ENCODE assay signal across 22 cellular contexts in genomic region chr1:147264158-147264768, GRCh38. TPM values are rescaled to one million over a fixed set of nuclear protein-coding genes. Genes with fewer than 3 reads are reported as not detected.
DNase-seq lines count a peak whose midpoint lies in the region; ATAC-seq and TF ChIP-seq lines count a peak whose summit lies in the region.
"Had no signal": no experiment of that assay in that cellular context is flagged by ENCODE, and none has a peak within 500 bp of the region (broad histone marks: within the 10 kb centered on the region; RNA-seq: fewer than 3 reads in every experiment).

No MANE protein-coding gene starts in this region.

- H3K27ac ChIP-seq in A673 (ENCODE audit: low read depth, low read length, poor library complexity, severe bottlenecking): no peak overlapping the region
- H3K27ac ChIP-seq: C4-2B, esophagus muscularis mucosa, suprapubic skin had no signal

- no TSS peak for BruUV-seq in A673 (replicated peaks; lab: Mats Ljungman, UMichigan)

- no peak overlapping the region for H3K9ac ChIP-seq in adipocyte (ENCODE audit: low read length)

- intact Hi-C loops in A673 (cut with micrococcal nuclease; ENCODE audit: unreplicated experiment): no loop called here

- H3K4me3 ChIP-seq in adipocyte (ENCODE audit: low read length) (no peak overlapping the region), skeletal muscle cell (ENCODE audit: low read depth, low read length) (no peak overlapping the region), A673 (ENCODE audit: low read depth, low read length, poor library complexity, severe bottlenecking) (no peak overlapping the region)
- H3K4me3 ChIP-seq: esophagus muscularis mucosa, smooth muscle cell, suprapubic skin had no signal

- POLR2A ChIA-PET in A673 (lab: Charles Lee; ENCODE audit: low non-redundant PET): no interaction called here

- ATAC-seq in GM21526 (IDR thresholded peaks at IDR 0.05; ENCODE audit: low FRiP score, unreplicated experiment): no peak
- ATAC-seq: activated CD8-positive, alpha-beta T cell treated with anti-CD3 and anti-CD28 coated beads for 36 hours; naive thymus-derived CD8-positive, alpha-beta T cell had no signal

- TF ChIP-seq CTCF in A673 (conservative IDR thresholded peaks at IDR 0.05; ENCODE audit: low read depth, low read length): no peak

- DNase-seq in HCEC 1CT (peak; percentile 85), adipocyte (ENCODE audit: low read depth) (peak; percentile 64), fibroblast of gingiva (ENCODE audit: low read depth) (peak; percentile 53), skeletal muscle cell (ENCODE audit: low read depth) (peak; percentile 49), A673 (ENCODE audit: low spot score) (no peak), cortex of kidney (lab: John Stamatoyannopoulos, UW) (no peak)
- DNase-seq: activated B cell treated with CpG ODN at 0.5 μM for 24 hours; activated CD8-positive, alpha-beta T cell treated with anti-CD3 and anti-CD28 coated beads for 36 hours; activated naive CD4-positive, alpha-beta T cell treated with anti-CD3 and anti-CD28 coated beads for 36 hours; activated T-cell treated with anti-CD3 and anti-CD28 coated beads, Interleukin-2, amount 50 U/mL, for 24 hours; hypothalamus; mesendoderm; naive thymus-derived CD8-positive, alpha-beta T cell; NCI-H2081; NCI-H524; SHP77 treated with DMSO at 0.1 percent for 48 hours; stimulated activated CD4-positive, alpha-beta T cell treated with anti-CD3 and anti-CD28 coated beads, Interleukin-4, amount 100 ng/mL, for 4 hours had no signal

- CTCF ChIA-PET in A673 (lab: Charles Lee): no interaction called here

- H3K27me3 ChIP-seq in adipocyte (replicated peaks; ENCODE audit: control insufficient read depth, insufficient read depth, low read length) (no peaks in the 10 kb centered on the region), A673 (replicated peaks; ENCODE audit: insufficient read depth, low read depth, low read length, poor library complexity) (no peaks in the 10 kb centered on the region)
- H3K27me3 ChIP-seq: esophagus muscularis mucosa, suprapubic skin had no signal

- H3K4me1 ChIP-seq in adipocyte (ENCODE audit: control insufficient read depth, insufficient read depth, low read length) (peaks cover 23% of the 10 kb centered on the region), A673 (ENCODE audit: insufficient read depth, low read length, poor library complexity, severe bottlenecking) (no peaks in the 10 kb centered on the region)
- H3K4me1 ChIP-seq: esophagus muscularis mucosa, suprapubic skin had no signal

- H3K9me3 ChIP-seq in adipocyte (ENCODE audit: control insufficient read depth, low read length) (no peaks in the 10 kb centered on the region), A673 (ENCODE audit: low read depth, low read length, poor library complexity, severe bottlenecking) (no peaks in the 10 kb centered on the region)
- H3K9me3 ChIP-seq: esophagus muscularis mucosa, suprapubic skin had no signal

- H3K36me3 ChIP-seq in adipocyte (ENCODE audit: control insufficient read depth, insufficient read depth, low read length, severe bottlenecking) (peaks cover 59% of the 10 kb centered on the region), A673 (ENCODE audit: insufficient read depth, low read length, poor library complexity, severe bottlenecking) (peaks cover 61% of the 10 kb centered on the region)

RNA-seq across cellular contexts. Expression of gene CHD1L, which starts 21.8 kb away (rescaled TPM):
- 62.1 and 64.5 TPM in 2 replicates for total RNA-seq in A673 (2021)

RNA-seq across cellular contexts. Expression of gene FMO5, which starts 39.1 kb away (rescaled TPM):
- total RNA-seq in A673 (2021): 0.24 and 0.31 TPM in 2 replicates

Comparison
In these comparisons a context has a peak if more than half of its experiments do, and no peak if none do; other contexts are left out.
1. DNase-seq: peak in HCEC 1CT (single experiment), adipocyte (single experiment), fibroblast of gingiva (single experiment) and skeletal muscle cell (single experiment); none in A673 (single experiment) and cortex of kidney (single experiment).